Comparison of ENCODE assay signal across 11 cellular contexts in genomic region chr5:100841358-100842076, GRCh38.
DNase-seq lines count a peak whose midpoint lies in the region; ATAC-seq lines count a peak whose summit lies in the region.
"Had no signal": no experiment of that assay in that cellular context is flagged by ENCODE, and none has a peak within 500 bp of the region (broad histone marks: within the 10 kb centered on the region; RNA-seq: fewer than 3 reads in every experiment).

No MANE protein-coding gene starts in this region.

- H3K36me3 Mint-ChIP-seq in activated naive CD4-positive, alpha-beta T cell treated with anti-CD3 and anti-CD28 coated beads for 36 hours (ENCODE audit: low read depth) = peaks cover 4% of the 10 kb centered on the region
- H3K36me3 Mint-ChIP-seq in dendritic cell treated with granulocyte-macrophage colony-stimulating factor and Interleukin-4, amounts not matched to agents 40 ng/mL and 50 ng/mL, for 4 days (ENCODE audit: low read depth) = peaks cover 56% of the 10 kb centered on the region

- no peaks in the 10 kb centered on the region for H3K36me3 ChIP-seq in MG63
- H3K36me3 ChIP-seq: BE2C, esophagus muscularis mucosa had no signal

- CTCF ChIA-PET in activated naive CD4-positive, alpha-beta T cell treated with anti-CD3 and anti-CD28 coated beads for 36 hours (lab: Charles Lee) = interaction anchor here (0.8 to 1.6 kb wide), 4 partner anchors 60 to 67 kb away, joined by 3 to 5 read pairs (median 4); no protein-coding TSS in a partner anchor

- no peaks in the 10 kb centered on the region for H3K27me3 Mint-ChIP-seq in activated naive CD4-positive, alpha-beta T cell treated with anti-CD3 and anti-CD28 coated beads for 36 hours (ENCODE audit: low read depth)
- H3K27me3 Mint-ChIP-seq in dendritic cell treated with granulocyte-macrophage colony-stimulating factor and Interleukin-4, amounts not matched to agents 40 ng/mL and 50 ng/mL, for 4 days = no peaks in the 10 kb centered on the region

- no peak overlapping the region for H3K4me3 ChIP-seq in MG63
- H3K4me3 ChIP-seq: esophagus muscularis mucosa had no signal

- intact Hi-C loops in activated naive CD4-positive, alpha-beta T cell treated with anti-CD3 and anti-CD28 coated beads for 36 hours (cut with micrococcal nuclease) = loop anchor here (5.0 kb wide), 1 partner anchor 304 kb away; the partner anchor contains the start of gene FAM174A
- intact Hi-C loops in dendritic cell treated with granulocyte-macrophage colony-stimulating factor and Interleukin-4, amounts not matched to agents 40 ng/mL and 50 ng/mL, for 4 days (cut with micrococcal nuclease) = loop anchor here (2.0 kb wide), 1 partner anchor 15 kb away; no protein-coding TSS in a partner anchor

- no peaks in the 10 kb centered on the region for H3K9me3 ChIP-seq in MG63
- H3K9me3 ChIP-seq: BE2C, esophagus muscularis mucosa had no signal

- peak; percentile 7 for DNase-seq in activated naive CD4-positive, alpha-beta T cell treated with anti-CD3 and anti-CD28 coated beads for 36 hours
- DNase-seq in activated naive CD4-positive, alpha-beta T cell treated with anti-CD3 and anti-CD28 coated beads, Interleukin-2, amount 50 U/mL, for 16 hours = no peak
- DNase-seq in stimulated activated naive CD8-positive, alpha-beta T cell treated with anti-CD3 and anti-CD28 coated beads, Interleukin-15, Interleukin-2, amounts not matched to agents 100 U/mL and 50 U/mL, for 24 hours = no peak
- no peak for DNase-seq in MG63
- no peak for DNase-seq in NCI-H1436 (lab: John Stamatoyannopoulos, UW)
- DNase-seq in activated CD4-positive, alpha-beta T cell treated with anti-CD3 and anti-CD28 coated beads, Interleukin-2, amount 50 U/mL, for 4 hours = no peak
- DNase-seq: BE2C; stimulated activated CD4-positive, alpha-beta T cell treated with anti-CD3 and anti-CD28 coated beads, Interleukin-12 subunit alpha, Interleukin-12 subunit beta, amount 100 ng/mL, for 4 hours had no signal

- H3K27ac Mint-ChIP-seq in activated naive CD4-positive, alpha-beta T cell treated with anti-CD3 and anti-CD28 coated beads for 36 hours = peak overlapping the region; percentile 77
- H3K27ac Mint-ChIP-seq in dendritic cell treated with granulocyte-macrophage colony-stimulating factor and Interleukin-4, amounts not matched to agents 40 ng/mL and 50 ng/mL, for 4 days = peak overlapping the region; percentile 95

- peak overlapping the region; percentile 47 for H3K4me3 Mint-ChIP-seq in activated naive CD4-positive, alpha-beta T cell treated with anti-CD3 and anti-CD28 coated beads for 36 hours
- H3K4me3 Mint-ChIP-seq in dendritic cell treated with granulocyte-macrophage colony-stimulating factor and Interleukin-4, amounts not matched to agents 40 ng/mL and 50 ng/mL, for 4 days = peak overlapping the region; percentile 41

- H3K27me3 ChIP-seq in MG63 = no peaks in the 10 kb centered on the region; the same call in 1 of the 2 replicates
- H3K27me3 ChIP-seq: BE2C, esophagus muscularis mucosa had no signal

- H3K4me1 Mint-ChIP-seq in activated naive CD4-positive, alpha-beta T cell treated with anti-CD3 and anti-CD28 coated beads for 36 hours (ENCODE audit: low read depth) = peaks cover 64% of the 10 kb centered on the region
- peaks cover 27% of the 10 kb centered on the region for H3K4me1 Mint-ChIP-seq in dendritic cell treated with granulocyte-macrophage colony-stimulating factor and Interleukin-4, amounts not matched to agents 40 ng/mL and 50 ng/mL, for 4 days (ENCODE audit: low read depth)

- ATAC-seq in HG03432 (IDR thresholded peaks at IDR 0.05; ENCODE audit: unreplicated experiment) = peak; percentile 43
- peak; percentile 42 for ATAC-seq in stimulated activated naive CD8-positive, alpha-beta T cell treated with anti-CD3 and anti-CD28 coated beads, Interleukin-15, Interleukin-2, amounts not matched to agents 100 U/mL and 50 U/mL, for 24 hours

- no peaks in the 10 kb centered on the region for H3K9me3 Mint-ChIP-seq in activated naive CD4-positive, alpha-beta T cell treated with anti-CD3 and anti-CD28 coated beads for 36 hours
- no peaks in the 10 kb centered on the region for H3K9me3 Mint-ChIP-seq in dendritic cell treated with granulocyte-macrophage colony-stimulating factor and Interleukin-4, amounts not matched to agents 40 ng/mL and 50 ng/mL, for 4 days
